ENCODE assay signal across 1 cellular context in the genomic region with DNA sequence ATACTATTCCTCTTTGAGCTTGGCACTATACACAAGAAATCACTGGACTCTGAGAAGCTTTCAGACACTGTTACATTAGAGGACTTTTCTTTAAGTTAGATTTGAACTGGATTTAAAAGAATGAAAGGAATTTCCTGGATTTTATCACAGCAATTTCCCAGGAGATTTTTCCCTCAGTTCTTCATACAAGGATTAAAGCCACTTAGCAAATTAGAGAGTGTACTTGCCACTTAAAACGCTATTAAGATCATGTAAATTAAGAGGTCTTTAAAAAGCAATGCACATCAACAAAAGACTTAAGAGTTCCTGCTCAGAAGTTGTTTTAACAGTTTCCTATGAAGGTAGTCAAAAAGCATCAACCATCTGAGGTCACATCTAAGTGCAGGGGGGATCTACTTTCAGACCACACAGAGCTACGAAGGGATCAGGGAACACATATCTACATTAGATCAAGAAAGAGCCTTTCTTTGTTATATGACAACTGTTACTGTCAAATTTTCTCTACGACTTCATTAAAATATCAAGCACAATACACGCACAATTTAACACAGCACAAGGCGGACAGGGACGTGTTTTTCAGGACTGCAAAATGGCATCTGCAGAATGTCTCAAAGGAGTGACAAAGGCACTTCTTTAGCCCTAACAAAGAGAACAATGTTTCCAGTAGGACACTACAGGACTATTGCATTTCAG.
TF ChIP-seq lines count a peak whose summit lies in the region.

No MANE protein-coding gene starts in this region.

TF ChIP-seq in GM12878, 131 proteins besides CTCF, POLR2A, EP300 and RAD21 (continued from another document):
- TF ChIP-seq CEBPB (IDR thresholded peaks at IDR 0.05; ENCODE audit: borderline replicate concordance in 1 of 2, low read depth in 2 of 2, low read length in 2 of 2) (no peak), BCL11A (IDR thresholded peaks at IDR 0.05; ENCODE audit: low read depth, low read length) (no peak), BRCA1 (IDR thresholded peaks at IDR 0.05; ENCODE audit: low read depth, low read length) (no peak), ZSCAN29 (IDR thresholded peaks at IDR 0.05) (no peak)
- TF ChIP-seq, protein P1, sequence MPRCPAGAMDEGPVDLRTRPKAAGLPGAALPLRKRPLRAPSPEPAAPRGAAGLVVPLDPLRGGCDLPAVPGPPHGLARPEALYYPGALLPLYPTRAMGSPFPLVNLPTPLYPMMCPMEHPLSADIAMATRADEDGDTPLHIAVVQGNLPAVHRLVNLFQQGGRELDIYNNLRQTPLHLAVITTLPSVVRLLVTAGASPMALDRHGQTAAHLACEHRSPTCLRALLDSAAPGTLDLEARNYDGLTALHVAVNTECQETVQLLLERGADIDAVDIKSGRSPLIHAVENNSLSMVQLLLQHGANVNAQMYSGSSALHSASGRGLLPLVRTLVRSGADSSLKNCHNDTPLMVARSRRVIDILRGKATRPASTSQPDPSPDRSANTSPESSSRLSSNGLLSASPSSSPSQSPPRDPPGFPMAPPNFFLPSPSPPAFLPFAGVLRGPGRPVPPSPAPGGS (IDR thresholded peaks at IDR 0.05; ENCODE audit: borderline replicate concordance, insufficient read depth, low read depth, low read length, poor library complexity, severe bottlenecking): no peak
TF ChIP-seq in GM12878: peak in this region for 0.
